Comparison of ENCODE assay signal across 8 cellular contexts in the genomic region with DNA sequence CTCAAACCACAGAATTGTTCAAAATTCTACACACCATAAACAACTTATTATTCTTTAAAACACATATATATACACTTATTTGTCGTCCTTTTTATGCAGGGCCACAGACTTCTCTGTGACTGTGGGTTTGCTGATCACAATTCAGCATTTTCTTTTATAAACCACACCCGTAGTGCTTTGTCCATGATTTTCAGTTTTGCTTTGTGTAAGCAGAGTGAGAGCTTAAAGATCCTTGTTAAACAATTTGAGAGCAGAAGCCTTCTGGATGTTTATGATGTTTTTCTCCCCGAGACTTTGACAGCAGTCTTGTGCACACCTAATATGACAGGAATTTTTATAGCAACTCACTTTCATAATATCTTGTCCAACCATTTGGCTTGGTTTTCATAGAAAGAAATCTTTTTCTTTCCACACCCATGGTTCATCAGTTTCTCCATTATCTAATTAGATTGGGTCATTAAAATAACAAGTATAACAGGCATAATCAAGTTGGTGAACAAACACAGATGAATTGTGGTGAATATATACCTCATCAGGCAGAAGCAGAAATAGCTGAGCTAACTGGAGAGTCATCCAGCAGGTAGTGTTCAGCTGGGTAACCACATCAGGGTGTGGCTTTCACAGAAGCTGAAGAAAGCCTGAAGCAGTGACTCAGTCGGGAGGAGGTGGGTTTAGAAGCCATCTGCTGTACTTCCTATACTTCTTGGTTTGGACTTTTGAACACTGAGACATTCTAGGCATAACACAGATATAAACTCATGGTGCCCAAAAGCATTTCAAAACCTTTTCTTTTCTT. TPM values are rescaled to one million over a fixed set of nuclear protein-coding genes. Genes with fewer than 3 reads are reported as not detected.
DNase-seq lines count a peak whose midpoint lies in the region; ATAC-seq and TF ChIP-seq lines count a peak whose summit lies in the region.

No MANE protein-coding gene starts in this region.

- peaks cover 21% of the 10 kb centered on the region for H3K4me1 Mint-ChIP-seq in dendritic cell treated with granulocyte-macrophage colony-stimulating factor and Interleukin-4, amounts not matched to agents 40 ng/mL and 50 ng/mL, for 4 days (ENCODE audit: low read depth)
- H3K4me1 Mint-ChIP-seq in glutamatergic neuron (ENCODE audit: low read depth, unreplicated experiment) = peaks cover 1% of the 10 kb centered on the region

- H3K27me3 Mint-ChIP-seq in dendritic cell treated with granulocyte-macrophage colony-stimulating factor and Interleukin-4, amounts not matched to agents 40 ng/mL and 50 ng/mL, for 4 days = no peaks in the 10 kb centered on the region
- no peaks in the 10 kb centered on the region for H3K27me3 Mint-ChIP-seq in glutamatergic neuron (ENCODE audit: unreplicated experiment)

- H3K4me3 Mint-ChIP-seq in dendritic cell treated with granulocyte-macrophage colony-stimulating factor and Interleukin-4, amounts not matched to agents 40 ng/mL and 50 ng/mL, for 4 days = peak overlapping the region; percentile 4
- H3K4me3 Mint-ChIP-seq in glutamatergic neuron (ENCODE audit: unreplicated experiment) = no peak overlapping the region

- peaks cover 96% of the 10 kb centered on the region for H3K36me3 Mint-ChIP-seq in dendritic cell treated with granulocyte-macrophage colony-stimulating factor and Interleukin-4, amounts not matched to agents 40 ng/mL and 50 ng/mL, for 4 days (ENCODE audit: low read depth)
- no peaks in the 10 kb centered on the region for H3K36me3 Mint-ChIP-seq in glutamatergic neuron (ENCODE audit: unreplicated experiment)

- H3K27me3 ChIP-seq in Karpas-422 (ENCODE audit: low read length) = no peaks in the 10 kb centered on the region

- intact Hi-C loops in dendritic cell treated with granulocyte-macrophage colony-stimulating factor and Interleukin-4, amounts not matched to agents 40 ng/mL and 50 ng/mL, for 4 days (cut with micrococcal nuclease) = loop anchor here (10.0 kb wide), 1 partner anchor 557 kb away; no protein-coding TSS in a partner anchor

- peak; percentile 67 for ATAC-seq in HG03045 (IDR thresholded peaks at IDR 0.05; ENCODE audit: unreplicated experiment)
- no peak for ATAC-seq in HG02763 (IDR thresholded peaks at IDR 0.05; ENCODE audit: unreplicated experiment)
- ATAC-seq in HG02981 (IDR thresholded peaks at IDR 0.05; ENCODE audit: unreplicated experiment) = no peak

- H3K36me3 ChIP-seq in Karpas-422 (ENCODE audit: insufficient read depth, low read length) = peaks cover 14% of the 10 kb centered on the region; the same call in 1 of the 2 replicates

- no peak overlapping the region for H3K9ac ChIP-seq in Karpas-422 (ENCODE audit: low read length)

- H3K9me2 ChIP-seq in Karpas-422 (replicated peaks; ENCODE audit: insufficient read depth, low read length) = no peaks in the 10 kb centered on the region

- H3K79me2 ChIP-seq in Karpas-422 (ENCODE audit: low read length) = no peaks in the 10 kb centered on the region

- H3K27ac Mint-ChIP-seq in dendritic cell treated with granulocyte-macrophage colony-stimulating factor and Interleukin-4, amounts not matched to agents 40 ng/mL and 50 ng/mL, for 4 days = peak overlapping the region; percentile 58
- H3K27ac Mint-ChIP-seq in glutamatergic neuron (ENCODE audit: unreplicated experiment) = no peak overlapping the region

- H3K4me3 ChIP-seq in Karpas-422 (ENCODE audit: low read length) = no peak overlapping the region

- no peak for TF ChIP-seq CTCF in glutamatergic neuron (IDR thresholded peaks at IDR 0.05; ENCODE audit: partially characterized antibody, unreplicated experiment)

- no peak overlapping the region for H3K27ac ChIP-seq in Karpas-422 (ENCODE audit: low read length)

- peak; percentile 34 for DNase-seq in activated CD4-positive, CD25-positive, alpha-beta regulatory T cell treated with anti-CD3 and anti-CD28 coated beads, Interleukin-2, amount 50 U/mL, for 16 hours (ENCODE audit: low read depth, low spot score)
- peak; percentile 38 to 52 for DNase-seq in stimulated activated CD8-positive, alpha-beta memory T cell treated with anti-CD3 and anti-CD28 coated beads, Interleukin-15, amount 100 ng/mL, for 48 hours (ENCODE audit: low read depth in 2 of 2)
- DNase-seq in Karpas-422 = no peak
- DNase-seq in glutamatergic neuron = no peak

- no peak overlapping the region for H2AFZ ChIP-seq in Karpas-422 (ENCODE audit: low read length)

- H4K20me1 ChIP-seq in Karpas-422 (ENCODE audit: insufficient read depth, low read depth, low read length) = no peaks in the 10 kb centered on the region

- H3K4me1 ChIP-seq in Karpas-422 (ENCODE audit: low read length) = no peaks in the 10 kb centered on the region

- H3K4me2 ChIP-seq in Karpas-422 (ENCODE audit: low read depth, low read length, poor library complexity, severe bottlenecking) = no peak overlapping the region

- no peaks in the 10 kb centered on the region for H3K9me3 Mint-ChIP-seq in dendritic cell treated with granulocyte-macrophage colony-stimulating factor and Interleukin-4, amounts not matched to agents 40 ng/mL and 50 ng/mL, for 4 days
- H3K9me3 Mint-ChIP-seq in glutamatergic neuron (ENCODE audit: unreplicated experiment) = peaks cover 3% of the 10 kb centered on the region

- H3K9me3 ChIP-seq in Karpas-422 (ENCODE audit: low read length) = no peaks in the 10 kb centered on the region

RNA-seq across cellular contexts. Expression of gene KANK1, which starts 57.1 kb away (rescaled TPM):
- 78.7 and 82.5 TPM in 2 replicates for total RNA-seq in Karpas-422 (2014; rRNA removed; shearing (Covaris generic); ENCODE audit: low replicate concordance)
- 14.8 TPM for total RNA-seq in glutamatergic neuron (ENCODE audit: unreplicated experiment)

Comparison
In these comparisons a context has a peak if more than half of its experiments do, and no peak if none do; other contexts are left out.
1. DNase-seq: peak in activated CD4-positive, CD25-positive, alpha-beta regulatory T cell treated with anti-CD3 and anti-CD28 coated beads, Interleukin-2, amount 50 U/mL, for 16 hours (single experiment) and stimulated activated CD8-positive, alpha-beta memory T cell treated with anti-CD3 and anti-CD28 coated beads, Interleukin-15, amount 100 ng/mL, for 48 hours (2 of 2); none in Karpas-422 (single experiment) and glutamatergic neuron (single experiment).